In genomic region chr2:142561656-142562055, GRCh38 we compare ENCODE assay signal across 21 cellular contexts.
"Had no signal": no experiment of that assay in that cellular context is flagged by ENCODE, and none has a peak within 500 bp of the region (broad histone marks: within the 10 kb centered on the region; RNA-seq: fewer than 3 reads in every experiment).

No MANE protein-coding gene starts in this region.

- H3K9me3 ChIP-seq: SJSA1 had no signal

- DNase-seq: KBM-7, MV-4-11, NCI-H1048, NCI-H1105, NCI-H1436 treated with DMSO at 0.1 percent for 48 hours, NCI-H1694, NCI-H187 treated with DMSO at 0.1 percent for 48 hours, NCI-H2029 treated with DMSO at 0.1 percent for 48 hours, NCI-H2171 treated with DMSO at 0.1 percent for 48 hours, NCI-H345, NCI-H524, NCI-H526 treated with DMSO at 0.1 percent for 48 hours, NCI-H748 treated with DMSO at 0.1 percent for 48 hours, Right ventricle myocardium superior, RPMI8226, SIG-M5 had no signal

- H3K4me1 ChIP-seq: SJSA1 had no signal

- H3K27ac ChIP-seq: HL-60, SJSA1, SK-N-MC had no signal

- FAIRE-seq: HTR-8/SVneo, RCC 7860 had no signal

- H3K4me3 ChIP-seq: SJSA1, SK-N-MC had no signal

- H3K36me3 ChIP-seq: SJSA1 had no signal
